ENCODE assay signal across 10 cellular contexts in genomic region chr11:34988294-34989255, GRCh38.
DNase-seq lines count a peak whose midpoint lies in the region; ATAC-seq and TF ChIP-seq lines count a peak whose summit lies in the region.
"Had no signal": no experiment of that assay in that cellular context is flagged by ENCODE, and none has a peak within 500 bp of the region (broad histone marks: within the 10 kb centered on the region; RNA-seq: fewer than 3 reads in every experiment).

No MANE protein-coding gene starts in this region.

- H3K36me3 ChIP-seq in GM23248 (ENCODE audit: low read depth) (peaks cover 23% of the 10 kb centered on the region; the same call in 1 of the 2 replicates), fibroblast of lung (ENCODE audit: control insufficient read depth, insufficient read depth, low read length) (peaks cover 5% of the 10 kb centered on the region)

- H3F3A ChIP-seq in GM23248 (ENCODE audit: insufficient read depth): peaks cover 20% of the 10 kb centered on the region

- H3K9ac ChIP-seq in GM23248 (no peak overlapping the region), fibroblast of lung (ENCODE audit: insufficient read depth, low read length) (no peak overlapping the region)

- H2AFZ ChIP-seq in GM23248: no peak overlapping the region
- no peak overlapping the region for H2AFZ ChIP-seq in fibroblast of lung (ENCODE audit: low read length)

- H3K27me3 ChIP-seq in GM23248 (replicated peaks; ENCODE audit: insufficient read depth): no peaks in the 10 kb centered on the region
- H3K27me3 ChIP-seq in fibroblast of lung (ENCODE audit: control insufficient read depth, insufficient read depth, low read length): no peaks in the 10 kb centered on the region

- H3K79me2 ChIP-seq in GM23248 (ENCODE audit: insufficient read depth) (no peaks in the 10 kb centered on the region; the same call in none of the 2 replicates), fibroblast of lung (ENCODE audit: control insufficient read depth, insufficient read depth, low read length) (no peaks in the 10 kb centered on the region)

- ATAC-seq in GM19463 (IDR thresholded peaks at IDR 0.05; ENCODE audit: unreplicated experiment): no peak
- no peak for ATAC-seq in HG02571 (IDR thresholded peaks at IDR 0.05; ENCODE audit: unreplicated experiment)

- WGBS in GM23248 (ENCODE audit: low coverage in 1 of 2, low lambda C conversion rate in 2 of 2, missing lambda C conversion rate in 2 of 2), 2 experiments: 91 to 94% methylated on average over 4 of the region's 4 CpGs

- no peak for TF ChIP-seq CTCF in fibroblast of lung (conservative IDR thresholded peaks at IDR 0.05 in 1 of 2, IDR thresholded peaks at IDR 0.05 in 1 of 2; ENCODE audit: low read depth in 1 of 2, low read length in 2 of 2)

- H3K4me2 ChIP-seq in GM23248 (ENCODE audit: unreplicated experiment): peak overlapping the region; percentile 39
- peak overlapping the region; percentile 3 for H3K4me2 ChIP-seq in fibroblast of lung (ENCODE audit: extremely low read depth, insufficient read depth, low read length)

- H3K27ac ChIP-seq in GM23248 (peak overlapping the region; percentile 14), fibroblast of lung (ENCODE audit: insufficient read depth, low read length) (no peak overlapping the region)

- H3K9me3 ChIP-seq in GM23248 (ENCODE audit: low read depth): no peaks in the 10 kb centered on the region
- H3K9me3 ChIP-seq in fibroblast of lung (ENCODE audit: control insufficient read depth, insufficient read depth, low read depth, low read length): no peaks in the 10 kb centered on the region

- H3K4me1 ChIP-seq in GM23248 (ENCODE audit: insufficient read depth): peaks cover 20% of the 10 kb centered on the region
- peaks cover 2% of the 10 kb centered on the region for H3K4me1 ChIP-seq in fibroblast of lung (ENCODE audit: control insufficient read depth, extremely low read depth, insufficient read depth, low read length)

- in situ Hi-C loops in GM23248 (cut with MboI): no loop called here

- H3K4me3 ChIP-seq in GM23248 (no peak overlapping the region), fibroblast of lung (replicated peaks in 1 of 4; ENCODE audit: control extremely low read depth in 1 of 4, insufficient read depth in 1 of 4, low read depth in 3 of 4, low read length in 4 of 4) (no peak overlapping the region)

- no peaks in the 10 kb centered on the region for H3K9me2 ChIP-seq in GM23248 (ENCODE audit: insufficient read depth)

- H4K20me1 ChIP-seq in GM23248 (ENCODE audit: insufficient read depth) (no peaks in the 10 kb centered on the region), fibroblast of lung (ENCODE audit: control insufficient read depth, extremely low read depth, insufficient read depth, low read length) (no peaks in the 10 kb centered on the region)

- peak; percentile 63 for DNase-seq in ELR (ENCODE audit: low read depth)
- peak; percentile 54 for DNase-seq in GM23248
- DNase-seq in M059J (ENCODE audit: low read depth): peak; percentile 76
- peak; percentile 41 to 88 for DNase-seq in fibroblast of lung (ENCODE audit: low read depth in 2 of 2)
- no peak for DNase-seq in NCI-H1105 treated with DMSO at 0.1 percent for 48 hours (lab: John Stamatoyannopoulos, UW)
- no peak for DNase-seq in NCI-H1092 treated with DMSO at 0.1 percent for 48 hours (lab: John Stamatoyannopoulos, UW)
- DNase-seq: dermis blood vessel endothelial cell, NCI-H1436 treated with DMSO at 0.1 percent for 48 hours had no signal

Comparison
In these comparisons a context has a peak if more than half of its experiments do, and no peak if none do; other contexts are left out.
1. DNase-seq: peak in ELR (single experiment), GM23248 (single experiment), M059J (single experiment) and fibroblast of lung (2 of 2); none in NCI-H1105 treated with DMSO at 0.1 percent for 48 hours (single experiment) and NCI-H1092 treated with DMSO at 0.1 percent for 48 hours (single experiment).